1 cellular context compared by ENCODE assay signal in the genomic region with DNA sequence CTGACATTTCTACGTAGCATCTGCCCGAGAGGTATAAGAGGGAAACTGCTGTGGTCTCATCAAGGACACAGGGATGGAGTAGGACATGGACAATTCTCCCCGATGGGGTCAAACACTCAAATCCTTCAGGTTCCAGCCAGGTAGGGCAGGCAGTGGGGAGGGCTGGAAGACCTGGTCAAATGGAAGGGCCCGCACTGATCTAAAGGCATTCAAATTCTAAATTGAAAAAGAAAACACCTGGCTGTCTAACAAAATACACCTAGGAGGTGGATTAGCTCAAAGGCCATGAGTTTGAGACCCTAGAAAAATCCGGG.
TF ChIP-seq lines count a peak whose summit lies in the region.

No MANE protein-coding gene starts in this region.

TF ChIP-seq in A549, 52 proteins besides CTCF, POLR2A, EP300 and RAD21 (continued from another document):
- TF ChIP-seq, protein P1, sequence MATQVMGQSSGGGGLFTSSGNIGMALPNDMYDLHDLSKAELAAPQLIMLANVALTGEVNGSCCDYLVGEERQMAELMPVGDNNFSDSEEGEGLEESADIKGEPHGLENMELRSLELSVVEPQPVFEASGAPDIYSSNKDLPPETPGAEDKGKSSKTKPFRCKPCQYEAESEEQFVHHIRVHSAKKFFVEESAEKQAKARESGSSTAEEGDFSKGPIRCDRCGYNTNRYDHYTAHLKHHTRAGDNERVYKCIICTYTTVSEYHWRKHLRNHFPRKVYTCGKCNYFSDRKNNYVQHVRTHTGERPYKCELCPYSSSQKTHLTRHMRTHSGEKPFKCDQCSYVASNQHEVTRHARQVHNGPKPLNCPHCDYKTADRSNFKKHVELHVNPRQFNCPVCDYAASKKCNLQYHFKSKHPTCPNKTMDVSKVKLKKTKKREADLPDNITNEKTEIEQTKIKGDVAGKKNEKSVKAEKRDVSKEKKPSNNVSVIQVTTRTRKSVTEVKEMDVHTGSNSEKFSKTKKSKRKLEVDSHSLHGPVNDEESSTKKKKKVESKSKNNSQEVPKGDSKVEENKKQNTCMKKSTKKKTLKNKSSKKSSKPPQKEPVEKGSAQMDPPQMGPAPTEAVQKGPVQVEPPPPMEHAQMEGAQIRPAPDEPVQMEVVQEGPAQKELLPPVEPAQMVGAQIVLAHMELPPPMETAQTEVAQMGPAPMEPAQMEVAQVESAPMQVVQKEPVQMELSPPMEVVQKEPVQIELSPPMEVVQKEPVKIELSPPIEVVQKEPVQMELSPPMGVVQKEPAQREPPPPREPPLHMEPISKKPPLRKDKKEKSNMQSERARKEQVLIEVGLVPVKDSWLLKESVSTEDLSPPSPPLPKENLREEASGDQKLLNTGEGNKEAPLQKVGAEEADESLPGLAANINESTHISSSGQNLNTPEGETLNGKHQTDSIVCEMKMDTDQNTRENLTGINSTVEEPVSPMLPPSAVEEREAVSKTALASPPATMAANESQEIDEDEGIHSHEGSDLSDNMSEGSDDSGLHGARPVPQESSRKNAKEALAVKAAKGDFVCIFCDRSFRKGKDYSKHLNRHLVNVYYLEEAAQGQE (IDR thresholded peaks at IDR 0.05) = no peak
- TF ChIP-seq ZFP36 (IDR thresholded peaks at IDR 0.05; ENCODE audit: borderline replicate concordance, partially characterized antibody) = no peak
- no peak for TF ChIP-seq ZC3H11A (IDR thresholded peaks at IDR 0.05)
- no peak for TF ChIP-seq PHF8 (IDR thresholded peaks at IDR 0.05; ENCODE audit: borderline replicate concordance, low read depth)
- TF ChIP-seq, protein P2, sequence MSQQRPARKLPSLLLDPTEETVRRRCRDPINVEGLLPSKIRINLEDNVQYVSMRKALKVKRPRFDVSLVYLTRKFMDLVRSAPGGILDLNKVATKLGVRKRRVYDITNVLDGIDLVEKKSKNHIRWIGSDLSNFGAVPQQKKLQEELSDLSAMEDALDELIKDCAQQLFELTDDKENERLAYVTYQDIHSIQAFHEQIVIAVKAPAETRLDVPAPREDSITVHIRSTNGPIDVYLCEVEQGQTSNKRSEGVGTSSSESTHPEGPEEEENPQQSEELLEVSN (IDR thresholded peaks at IDR 0.05; ENCODE audit: borderline replicate concordance, low read depth) = no peak
- TF ChIP-seq FOSL2 (IDR thresholded peaks at IDR 0.05) = no peak
- no peak for TF ChIP-seq FOSL2 (CRISPR knock-in tag; IDR thresholded peaks at IDR 0.05)
- no peak for TF ChIP-seq FOXS1 (CRISPR knock-in tag; IDR thresholded peaks at IDR 0.05)
